Comparison of ENCODE assay signal across 8 cellular contexts in genomic region chr9:111037744-111038335, GRCh38. TPM values are rescaled to one million over a fixed set of nuclear protein-coding genes. Genes with fewer than 3 reads are reported as not detected.
DNase-seq lines count a peak whose midpoint lies in the region; ATAC-seq and TF ChIP-seq lines count a peak whose summit lies in the region.

No MANE protein-coding gene starts in this region.

- H3K36me3 ChIP-seq in WERI-Rb-1 = no peaks in the 10 kb centered on the region
- no peaks in the 10 kb centered on the region for H3K36me3 ChIP-seq in right atrium auricular region

- no peak overlapping the region for H3K27ac ChIP-seq in WERI-Rb-1
- peak overlapping the region; percentile 84 to 85 for H3K27ac ChIP-seq in right atrium auricular region

- peak; percentile 49 for ATAC-seq in HG03103 (IDR thresholded peaks at IDR 0.05; ENCODE audit: low read depth, unreplicated experiment)
- ATAC-seq in GM21529 (IDR thresholded peaks at IDR 0.05; ENCODE audit: unreplicated experiment) = no peak

- peak; percentile 71 for TF ChIP-seq CTCF in GM12874 (IDR thresholded peaks at IDR 0.05; ENCODE audit: insufficient read depth, low read depth, low read length)
- peak; percentile 63 for TF ChIP-seq CTCF in WERI-Rb-1 (IDR thresholded peaks at IDR 0.05; ENCODE audit: low read depth, low read length)
- peak in 1 of 2 donors; percentile 18 for TF ChIP-seq CTCF in right atrium auricular region (IDR thresholded peaks at IDR 0.05)

- no peaks in the 10 kb centered on the region for H3K9me3 ChIP-seq in WERI-Rb-1 (ENCODE audit: severe bottlenecking)
- H3K9me3 ChIP-seq in right atrium auricular region = no peaks in the 10 kb centered on the region

- peaks cover 0 to 17% of the 10 kb centered on the region in 2 donors for H3K4me1 ChIP-seq in right atrium auricular region

- peak; percentile 29 for DNase-seq in WERI-Rb-1
- no peak for DNase-seq in right atrium auricular region (ENCODE audit: low spot score)
- peak; percentile 77 for DNase-seq in retina
- DNase-seq in NK-92 (lab: John Stamatoyannopoulos, UW; ENCODE audit: unreplicated experiment) = no peak
- DNase-seq in activated effector memory CD4-positive, alpha-beta T cell treated with Interleukin-2 at 50 U/mL for 16 hours = no peak

- H3K4me3 ChIP-seq in WERI-Rb-1 (ENCODE audit: low read depth, low read length) = no peak overlapping the region
- peak overlapping the region; percentile 49 to 64 for H3K4me3 ChIP-seq in right atrium auricular region

- H3K27me3 ChIP-seq in WERI-Rb-1 (ENCODE audit: insufficient read depth, low read depth, severe bottlenecking) (peaks cover 92% of the 10 kb centered on the region), right atrium auricular region (peaks cover 0 to 3% of the 10 kb centered on the region in 2 donors)

RNA-seq across cellular contexts. Expression of gene LPAR1, which starts 0.4 kb away (rescaled TPM):
- total RNA-seq in right atrium auricular region = 10 to 100 TPM; 20.2 to 48.2 TPM

Comparison
In these comparisons a context has a peak if more than half of its experiments do, and no peak if none do; other contexts are left out.
1. DNase-seq: peak in WERI-Rb-1 (single experiment) and retina (single experiment); none in right atrium auricular region (single experiment), NK-92 (single experiment) and activated effector memory CD4-positive, alpha-beta T cell treated with Interleukin-2 at 50 U/mL for 16 hours (single experiment).